ENCODE assay signal across 27 cellular contexts in the genomic region with DNA sequence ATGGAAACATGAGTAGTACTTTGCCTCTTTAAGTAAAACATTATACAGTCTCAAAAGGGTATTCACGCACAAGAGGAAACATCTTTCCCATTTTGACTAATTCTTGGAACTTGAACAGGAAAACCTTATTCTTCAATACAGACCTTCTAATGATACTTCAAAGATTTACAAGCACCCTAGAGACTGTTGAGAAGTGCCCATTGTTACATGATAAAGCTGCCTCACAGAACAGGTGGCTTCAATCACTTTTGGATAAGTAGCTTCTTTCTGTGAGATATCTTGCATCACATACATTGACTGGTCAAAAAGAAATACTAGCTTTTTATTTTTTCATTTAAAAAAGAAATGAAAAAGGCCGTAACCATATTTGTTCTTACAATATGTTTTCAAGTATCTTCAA.
A peak's percentile ranks its signal among the peaks of the same experiment; 100 is the strongest.
DNase-seq lines count a peak whose midpoint lies in the region; ATAC-seq and TF ChIP-seq lines count a peak whose summit lies in the region.
"Had no signal": no experiment of that assay in that cellular context is flagged by ENCODE, and none has a peak within 500 bp of the region (broad histone marks: within the 10 kb centered on the region; RNA-seq: fewer than 3 reads in every experiment).

No MANE protein-coding gene starts in this region.

- H3K4me3 ChIP-seq in A673 (ENCODE audit: low read depth, low read length, poor library complexity, severe bottlenecking), result no peak overlapping the region

- no peaks in the 10 kb centered on the region for H3K9me3 Mint-ChIP-seq in activated T-helper 17 cell treated with anti-CD3 and anti-CD28 coated beads, Interleukin-2, amount 50 U/mL, for 72 hours

- H3K36me3 ChIP-seq in A673 (ENCODE audit: insufficient read depth, low read length, poor library complexity, severe bottlenecking), result no peaks in the 10 kb centered on the region

- DNase-seq in NCI-H1417 (lab: John Stamatoyannopoulos, UW), result peak in 2 of 3 experiments; percentile 33 to 86
- no peak for DNase-seq in NCI-H1417 treated with DMSO at 0.1 percent for 48 hours (lab: John Stamatoyannopoulos, UW)
- peak; percentile 62 for DNase-seq in A673 (ENCODE audit: low spot score)
- DNase-seq in NCI-H187 (lab: John Stamatoyannopoulos, UW), result peak; percentile 22 to 25
- DNase-seq in NCI-H69 (lab: John Stamatoyannopoulos, UW), result peak; percentile 42
- no peak for DNase-seq in central memory CD4-positive, alpha-beta T cell
- DNase-seq in NCI-H1930 (lab: John Stamatoyannopoulos, UW), result no peak
- DNase-seq: 8988T; AML-193; C1 segment of cervical spinal cord; CD8-positive, alpha-beta T cell; GDM1; GOT3; HCEC 1CT; KBM-7; MM.1S; NCI-H1048; NCI-H1694 treated with DMSO at 0.1 percent for 48 hours; NCI-H226; NCI-H526 treated with DMSO at 0.1 percent for 48 hours; NK-92 treated with Interleukin-12 subunit alpha and Interleukin-12 subunit beta, amount 100 ng/mL, for 24 hours; SIG-M5; T-cell had no signal

- TF ChIP-seq CTCF in A673 (conservative IDR thresholded peaks at IDR 0.05; ENCODE audit: low read depth, low read length), result no peak

- no peak overlapping the region for H3K4me3 Mint-ChIP-seq in activated T-helper 17 cell treated with anti-CD3 and anti-CD28 coated beads, Interleukin-2, amount 50 U/mL, for 72 hours
- H3K4me3 Mint-ChIP-seq: CD8-positive, alpha-beta T cell; T-cell; T-helper 2 cell treated with Interferon-gamma antibody and Interleukin-4, amounts not matched to agents 5 μg/mL and 100 μg/mL, for 36 hours had no signal

- no peaks in the 10 kb centered on the region for H3K9me3 ChIP-seq in A673 (ENCODE audit: low read depth, low read length, poor library complexity, severe bottlenecking)

- intact Hi-C loops in A673 (cut with micrococcal nuclease; ENCODE audit: unreplicated experiment), result no loop called here

- H3K27ac ChIP-seq in A673 (ENCODE audit: low read depth, low read length, poor library complexity, severe bottlenecking), result no peak overlapping the region

- CTCF ChIA-PET in A673 (lab: Charles Lee), result no interaction called here

- no peaks in the 10 kb centered on the region for H3K27me3 ChIP-seq in A673 (replicated peaks; ENCODE audit: insufficient read depth, low read depth, low read length, poor library complexity)

- no peaks in the 10 kb centered on the region for H3K36me3 Mint-ChIP-seq in activated T-helper 17 cell treated with anti-CD3 and anti-CD28 coated beads, Interleukin-2, amount 50 U/mL, for 72 hours (ENCODE audit: low read depth)
- H3K36me3 Mint-ChIP-seq: CD8-positive, alpha-beta T cell; T-cell had no signal

- BruUV-seq in A673 (replicated peaks; lab: Mats Ljungman, UMichigan), result no TSS peak

- ATAC-seq in activated T-helper 17 cell treated with anti-CD3 and anti-CD28 coated beads, Interleukin-2, amount 50 U/mL, for 72 hours (replicated peaks), result no peak
- ATAC-seq: CD8-positive, alpha-beta T cell; Panc1; SK-N-SH treated with all-trans-retinoic acid at 6 μM for 48 hours; T-cell had no signal

- H3K27ac Mint-ChIP-seq in activated T-helper 17 cell treated with anti-CD3 and anti-CD28 coated beads, Interleukin-2, amount 50 U/mL, for 72 hours, result no peak overlapping the region
- H3K27ac Mint-ChIP-seq: CD8-positive, alpha-beta T cell; T-cell; T-helper 2 cell treated with Interferon-gamma antibody and Interleukin-4, amounts not matched to agents 5 μg/mL and 100 μg/mL, for 36 hours had no signal

- H3K27me3 Mint-ChIP-seq in activated T-helper 17 cell treated with anti-CD3 and anti-CD28 coated beads, Interleukin-2, amount 50 U/mL, for 72 hours, result no peaks in the 10 kb centered on the region
- H3K27me3 Mint-ChIP-seq: T-cell had no signal

- H3K4me1 Mint-ChIP-seq in activated T-helper 17 cell treated with anti-CD3 and anti-CD28 coated beads, Interleukin-2, amount 50 U/mL, for 72 hours, result no peaks in the 10 kb centered on the region
- H3K4me1 Mint-ChIP-seq: T-cell had no signal

- peaks cover 3% of the 10 kb centered on the region for H3K4me1 ChIP-seq in A673 (ENCODE audit: insufficient read depth, low read length, poor library complexity, severe bottlenecking)

- POLR2A ChIA-PET in A673 (lab: Charles Lee; ENCODE audit: low non-redundant PET), result no interaction called here

Comparison
In these comparisons a context has a peak if more than half of its experiments do, and no peak if none do; other contexts are left out.
1. DNase-seq: peak in NCI-H1417 (2 of 3), A673 (single experiment), NCI-H187 (2 of 2) and NCI-H69 (single experiment); none in NCI-H1417 treated with DMSO at 0.1 percent for 48 hours (single experiment), central memory CD4-positive, alpha-beta T cell (single experiment) and NCI-H1930 (0 of 2).